In genomic region chrX:54492340-54492739, GRCh38 we compare ENCODE assay signal across 11 cellular contexts. TPM values are rescaled to one million over a fixed set of nuclear protein-coding genes. Genes with fewer than 3 reads are reported as not detected.
DNase-seq lines count a peak whose midpoint lies in the region; ATAC-seq, FAIRE-seq and TF ChIP-seq lines count a peak whose summit lies in the region.
"Had no signal": no experiment of that assay in that cellular context is flagged by ENCODE, and none has a peak within 500 bp of the region (broad histone marks: within the 10 kb centered on the region; RNA-seq: fewer than 3 reads in every experiment).

No MANE protein-coding gene starts in this region.

- WGBS in psoas muscle, 3 donors, result 59 to 65% (median 62%) methylated on average over 6 of the region's 6 CpGs

- intact Hi-C loops in psoas muscle (cut with DNase I), result no loop called here

- H3K9me3 ChIP-seq in psoas muscle, result no peaks in the 10 kb centered on the region

- DNase-seq in RWPE1 (ENCODE audit: low spot score) (peak; percentile 33), psoas muscle (peak; percentile 64 to 70), NCI-H187 (lab: John Stamatoyannopoulos, UW) (no peak)
- no peak for DNase-seq in activated CD8-positive, alpha-beta memory T cell treated with anti-CD3 and anti-CD28 coated beads, Interleukin-2, amount 50 U/mL, for 4 hours
- DNase-seq: DMS79, RPMI8226 had no signal

- no peaks in the 10 kb centered on the region for H3K36me3 ChIP-seq in psoas muscle (ENCODE audit: insufficient read depth in 1 of 2, low read depth in 1 of 2)

- FAIRE-seq in G401.6 (lab: Jason Lieb, UNC), result peak; percentile 85

- H3K27ac ChIP-seq in RWPE1 (peak overlapping the region; percentile 60), psoas muscle (no peak overlapping the region)
- H3K27ac ChIP-seq: dorsolateral prefrontal cortex had no signal

- H3K4me3 ChIP-seq in psoas muscle, result no peak overlapping the region

- no peaks in the 10 kb centered on the region for H3K4me1 ChIP-seq in psoas muscle

- no peak for TF ChIP-seq CTCF in RWPE1 (conservative IDR thresholded peaks at IDR 0.05; ENCODE audit: low read depth)
- no peak for TF ChIP-seq CTCF in psoas muscle (IDR thresholded peaks at IDR 0.05)

- POLR2A ChIA-PET in RWPE1 (lab: Yijun Ruan, JAX; ENCODE audit: low non-redundant PET), result no interaction called here

- peaks cover 0 to 14% (median 0%) of the 10 kb centered on the region in 3 donors for H3K27me3 ChIP-seq in psoas muscle (ENCODE audit: insufficient read depth in 3 of 3, low read length in 2 of 3)

- peak; percentile 82 for ATAC-seq in esophagus mucosa
- no peak for ATAC-seq in psoas muscle
- no peak for ATAC-seq in GM18520 (IDR thresholded peaks at IDR 0.05; ENCODE audit: unreplicated experiment)
- ATAC-seq in GM18502 (IDR thresholded peaks at IDR 0.05; ENCODE audit: poor library complexity, unreplicated experiment), result no peak

- CTCF ChIA-PET in RWPE1 (lab: Yijun Ruan, JAX), result no interaction called here

RNA-seq across cellular contexts. Expression of gene FGD1, which starts 3.7 kb away (rescaled TPM):
- total RNA-seq in esophagus mucosa, result 8.2 TPM
- 1 to 10 TPM in 3 of 4 donors, under 1 TPM in 1; 0.84 to 2.1 (median 1.4) TPM for total RNA-seq in psoas muscle
- polyA plus RNA-seq in psoas muscle, result under 1 TPM; 0.38 to 0.42 (median 0.40) TPM

RNA-seq across cellular contexts. Expression of gene GNL3L, which starts 37.7 kb away (rescaled TPM):
- total RNA-seq in esophagus mucosa (25.7 TPM), psoas muscle (10 to 100 TPM; 30.7 to 36.1 (median 33.3) TPM)
- polyA plus RNA-seq in psoas muscle, result 10 to 100 TPM in 2 of 3 donors, 1 to 10 TPM in 1; 8.1 to 20.8 (median 19.7) TPM

RNA-seq across cellular contexts. Expression of gene TSR2, which starts 52.1 kb away (rescaled TPM):
- 21.5 TPM for total RNA-seq in esophagus mucosa
- total RNA-seq in psoas muscle, result 10 to 100 TPM; 21.9 to 32.7 (median 30.3) TPM
- 10 to 100 TPM; 27.8 to 52.2 (median 30.7) TPM for polyA plus RNA-seq in psoas muscle

Comparison
In these comparisons a context has a peak if more than half of its experiments do, and no peak if none do; other contexts are left out.
1. DNase-seq: peak in RWPE1 (single experiment) and psoas muscle (2 of 2); none in activated CD8-positive, alpha-beta memory T cell treated with anti-CD3 and anti-CD28 coated beads, Interleukin-2, amount 50 U/mL, for 4 hours (single experiment) and NCI-H187 (0 of 2).